ENCODE assay signal across 8 cellular contexts in genomic region chr21:45287438-45288391, GRCh38. TPM values are rescaled to one million over a fixed set of nuclear protein-coding genes. Genes with fewer than 3 reads are reported as not detected.
DNase-seq lines count a peak whose midpoint lies in the region; ATAC-seq and TF ChIP-seq lines count a peak whose summit lies in the region.

POFUT2 (minus strand) TSS chr21:45287895; CDS start chr21:45287871, 24 bp downstream.

- peaks cover 29% of the 10 kb centered on the region for H3K36me3 ChIP-seq in neuron (ENCODE audit: insufficient read depth, low read length)

- H3K9me3 ChIP-seq in neuron (ENCODE audit: low read length) = no peaks in the 10 kb centered on the region

- H3K27me3 ChIP-seq in foreskin keratinocyte = no peaks in the 10 kb centered on the region
- H3K27me3 ChIP-seq in neuron (ENCODE audit: insufficient read depth, low read length) = no peaks in the 10 kb centered on the region

- H2AFZ ChIP-seq in neuron (ENCODE audit: low read depth, low read length) = peak within 1 kb of the TSS; percentile 18

- peak; percentile 89 for DNase-seq in GM04504 (ENCODE audit: low read depth)
- peak; percentile 88 for DNase-seq in NCI-H1048 (lab: John Stamatoyannopoulos, UW)
- DNase-seq in SK-N-DZ (ENCODE audit: low spot score) = peak; percentile 90
- DNase-seq in activated naive CD4-positive, alpha-beta T cell treated with Interleukin-2 at 50 U/mL for 16 hours = peak; percentile 99
- DNase-seq in foreskin keratinocyte = peak; percentile 51 to 79
- peak; percentile 78 for DNase-seq in stromal cell of bone marrow (ENCODE audit: low read depth)

- H3K27ac ChIP-seq in foreskin keratinocyte = no peak within 1 kb of the TSS

- TF ChIP-seq CTCF in foreskin keratinocyte (conservative IDR thresholded peaks at IDR 0.05) = peak; percentile 11

- ATAC-seq in HG02571 (IDR thresholded peaks at IDR 0.05; ENCODE audit: unreplicated experiment) (peak; percentile 76), foreskin keratinocyte (peak; percentile 76)

- H3K4me1 ChIP-seq in foreskin keratinocyte (peaks cover 3% of the 10 kb centered on the region), neuron (ENCODE audit: insufficient read depth, low read length) (peaks cover 9% of the 10 kb centered on the region)

- H3K4me3 ChIP-seq in neuron (ENCODE audit: low read length) = peak within 1 kb of the TSS; percentile 91

RNA-seq across cellular contexts. Expression of gene POFUT2, which starts in this region (rescaled TPM):
- 13.5 and 16.8 TPM in 2 replicates for polyA plus RNA-seq in SK-N-DZ (2014; cell fraction: cytosol; rRNA removed)
- 68.2 and 72.8 TPM in 2 replicates for polyA plus RNA-seq in SK-N-DZ (2014; cell fraction: nucleus; rRNA removed)
- total RNA-seq in foreskin keratinocyte = 15.6 and 18.3 TPM in 2 replicates
- polyA plus RNA-seq in foreskin keratinocyte = 12.2 and 13.3 TPM in 2 replicates
